In the genomic region with DNA sequence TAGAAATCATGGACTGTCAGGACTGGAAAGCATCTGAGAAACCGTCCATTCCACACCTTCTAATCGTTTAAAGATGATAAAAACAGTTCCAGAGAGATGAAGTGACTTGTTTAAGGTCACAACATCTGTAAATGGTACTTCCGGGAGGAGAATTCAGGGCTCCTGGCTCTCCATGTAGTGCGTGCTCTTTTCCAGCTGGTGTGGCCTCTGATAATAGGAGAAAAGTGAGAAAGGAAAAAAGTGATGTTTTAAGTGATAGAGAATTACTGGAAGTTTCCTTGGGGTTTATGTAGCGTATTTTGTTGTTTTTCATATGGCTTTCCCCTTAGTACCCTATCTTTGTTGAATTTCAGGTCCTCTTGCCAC, we compare ENCODE assay signal across 8 cellular contexts. TPM values are rescaled to one million over a fixed set of nuclear protein-coding genes. Genes with fewer than 3 reads are reported as not detected.
DNase-seq lines count a peak whose midpoint lies in the region; ATAC-seq, FAIRE-seq and TF ChIP-seq lines count a peak whose summit lies in the region.

No MANE protein-coding gene starts in this region.

- BruUV-seq in Panc1 (replicated peaks; lab: Mats Ljungman, UMichigan): no TSS peak

- 2 to 3% methylated on average over 5 of the region's 5 CpGs for WGBS in GM23248 (ENCODE audit: low coverage in 1 of 2, low lambda C conversion rate in 2 of 2, missing lambda C conversion rate in 2 of 2), 2 experiments

- peak overlapping the region; percentile 91 for H3K4me2 ChIP-seq in GM23248 (ENCODE audit: unreplicated experiment)

- H3K9me3 Mint-ChIP-seq in progenitor cell of endocrine pancreas (ENCODE audit: low read depth): no peaks in the 10 kb centered on the region

- TF ChIP-seq CTCF in Panc1 (IDR thresholded peaks at IDR 0.05) (no peak), progenitor cell of endocrine pancreas (IDR thresholded peaks at IDR 0.05; ENCODE audit: unreplicated experiment) (no peak)

- peak; percentile 42 for ATAC-seq in Panc1
- peak; percentile 36 for ATAC-seq in esophagus mucosa

- intact Hi-C loops in Panc1 (cut with micrococcal nuclease; ENCODE audit: unreplicated experiment): no loop called here

- H3K27me3 ChIP-seq in GM23248 (replicated peaks; ENCODE audit: insufficient read depth) (no peaks in the 10 kb centered on the region), Panc1 (ENCODE audit: control insufficient read depth, insufficient read depth, low read length) (no peaks in the 10 kb centered on the region)

- H3K4me1 Mint-ChIP-seq in progenitor cell of endocrine pancreas (ENCODE audit: low read depth): peaks cover 21% of the 10 kb centered on the region

- H4K20me1 ChIP-seq in GM23248 (ENCODE audit: insufficient read depth): no peaks in the 10 kb centered on the region

- H3K4me1 ChIP-seq in GM23248 (ENCODE audit: insufficient read depth) (peaks cover 18% of the 10 kb centered on the region), Panc1 (ENCODE audit: control insufficient read depth, insufficient read depth, low read length) (peaks cover 11% of the 10 kb centered on the region)

- peak overlapping the region; percentile 97 for H3K27ac Mint-ChIP-seq in progenitor cell of endocrine pancreas

- in situ Hi-C loops in GM23248 (cut with MboI) (no loop called here), Panc1 (cut with HindIII; ENCODE audit: low pct_unique_long_range_greater_than_20kb, low sequenced_read_pairs) (no loop called here)

- H3K36me3 Mint-ChIP-seq in progenitor cell of endocrine pancreas (ENCODE audit: insufficient read depth): peaks cover 5% of the 10 kb centered on the region

- peak overlapping the region; percentile 93 for H3K9ac ChIP-seq in GM23248

- peak overlapping the region; percentile 99 for H3K4me3 Mint-ChIP-seq in progenitor cell of endocrine pancreas (ENCODE audit: low read depth)

- peak overlapping the region; percentile 79 for H2AFZ ChIP-seq in GM23248

- peaks cover 24% of the 10 kb centered on the region for H3K36me3 ChIP-seq in GM23248 (ENCODE audit: low read depth)
- peaks cover 36% of the 10 kb centered on the region for H3K36me3 ChIP-seq in Panc1 (ENCODE audit: control insufficient read depth, insufficient read depth, low read length)

- H3K9me2 ChIP-seq in GM23248 (ENCODE audit: insufficient read depth): no peaks in the 10 kb centered on the region

- DNase-seq in ELR (ENCODE audit: low read depth) (peak; percentile 23), GM23248 (peak; percentile 56), Panc1 (ENCODE audit: low read depth, low spot score) (no peak), progenitor cell of endocrine pancreas (ENCODE audit: low spot score, unreplicated experiment) (no peak), urothelium cell line (ENCODE audit: low spot score) (no peak), CD1c-positive myeloid dendritic cell (ENCODE audit: extremely low spot score) (no peak), NCI-H1092 (lab: John Stamatoyannopoulos, UW) (no peak)

- 0 out of 2 replicates have a peak, but pooled peaks cover 9% of the 10 kb centered on the region for H3F3A ChIP-seq in GM23248 (ENCODE audit: insufficient read depth)

- H3K4me3 ChIP-seq in GM23248: peak overlapping the region; percentile 82
- H3K4me3 ChIP-seq in Panc1 (ENCODE audit: low read depth in 2 of 2, low read length in 2 of 2): peak overlapping the region; percentile 99 to 100

- CTCF ChIA-PET in Panc1 (lab: Charles Lee): no interaction called here

- FAIRE-seq in urothelium cell line (lab: Jason Lieb, UNC): no peak

- H3K79me2 ChIP-seq in GM23248 (ENCODE audit: insufficient read depth): peaks cover 63% of the 10 kb centered on the region

- no peaks in the 10 kb centered on the region for H3K27me3 Mint-ChIP-seq in progenitor cell of endocrine pancreas

- H3K9me3 ChIP-seq in GM23248 (ENCODE audit: low read depth) (no peaks in the 10 kb centered on the region), Panc1 (ENCODE audit: control insufficient read depth, insufficient read depth, low read depth, low read length) (no peaks in the 10 kb centered on the region)

- POLR2A ChIA-PET in Panc1 (lab: Charles Lee): no interaction called here

- peak overlapping the region; percentile 94 for H3K27ac ChIP-seq in GM23248
- H3K27ac ChIP-seq in Panc1 (ENCODE audit: low read length): peak overlapping the region; percentile 99

RNA-seq across cellular contexts. Expression of a gene that starts 0.7 kb away (rescaled TPM):
- total RNA-seq in GM23248 (2014; rRNA removed; shearing (Covaris generic)): 9.0 and 17.6 TPM in 2 replicates
- polyA plus RNA-seq in GM23248 (2016; fragmentation: Nextera tagmentation; extraction: Ambion mirVana): 11.4 and 13.6 TPM in 2 replicates
- total RNA-seq in Panc1 (2021; ENCODE audit: unreplicated experiment) (20.0 TPM), esophagus mucosa (9.4 TPM), progenitor cell of endocrine pancreas (24.7 and 27.2 TPM in 2 replicates)
- polyA plus RNA-seq in Panc1 (2012; ENCODE audit: insufficient read length): 24.3 TPM

RNA-seq across cellular contexts. Expression of a gene that starts 8.5 kb away (rescaled TPM):
- 9.0 and 11.3 TPM in 2 replicates for total RNA-seq in GM23248 (2014; rRNA removed; shearing (Covaris generic))
- 8.3 and 8.5 TPM in 2 replicates for polyA plus RNA-seq in GM23248 (2016; fragmentation: Nextera tagmentation; extraction: Ambion mirVana)
- total RNA-seq in Panc1 (2021; ENCODE audit: unreplicated experiment) (32.7 TPM), esophagus mucosa (11.4 TPM), progenitor cell of endocrine pancreas (19.7 and 20.0 TPM in 2 replicates)
- 24.5 TPM for polyA plus RNA-seq in Panc1 (2012; ENCODE audit: insufficient read length)

Comparison
In these comparisons a context has a peak if more than half of its experiments do, and no peak if none do; other contexts are left out.
1. DNase-seq: peak in ELR (single experiment) and GM23248 (single experiment); none in Panc1 (single experiment), progenitor cell of endocrine pancreas (single experiment), urothelium cell line (single experiment), CD1c-positive myeloid dendritic cell (single experiment) and NCI-H1092 (single experiment).